ENCODE assay signal across 1 cellular context in genomic region chr6:52517502-52518278, GRCh38.
TF ChIP-seq lines count a peak whose summit lies in the region.

No MANE protein-coding gene starts in this region.

TF ChIP-seq in HEK293, 187 proteins besides CTCF, POLR2A, EP300 and RAD21 (continued from another document and continues in another):
- TF ChIP-seq, protein P1, sequence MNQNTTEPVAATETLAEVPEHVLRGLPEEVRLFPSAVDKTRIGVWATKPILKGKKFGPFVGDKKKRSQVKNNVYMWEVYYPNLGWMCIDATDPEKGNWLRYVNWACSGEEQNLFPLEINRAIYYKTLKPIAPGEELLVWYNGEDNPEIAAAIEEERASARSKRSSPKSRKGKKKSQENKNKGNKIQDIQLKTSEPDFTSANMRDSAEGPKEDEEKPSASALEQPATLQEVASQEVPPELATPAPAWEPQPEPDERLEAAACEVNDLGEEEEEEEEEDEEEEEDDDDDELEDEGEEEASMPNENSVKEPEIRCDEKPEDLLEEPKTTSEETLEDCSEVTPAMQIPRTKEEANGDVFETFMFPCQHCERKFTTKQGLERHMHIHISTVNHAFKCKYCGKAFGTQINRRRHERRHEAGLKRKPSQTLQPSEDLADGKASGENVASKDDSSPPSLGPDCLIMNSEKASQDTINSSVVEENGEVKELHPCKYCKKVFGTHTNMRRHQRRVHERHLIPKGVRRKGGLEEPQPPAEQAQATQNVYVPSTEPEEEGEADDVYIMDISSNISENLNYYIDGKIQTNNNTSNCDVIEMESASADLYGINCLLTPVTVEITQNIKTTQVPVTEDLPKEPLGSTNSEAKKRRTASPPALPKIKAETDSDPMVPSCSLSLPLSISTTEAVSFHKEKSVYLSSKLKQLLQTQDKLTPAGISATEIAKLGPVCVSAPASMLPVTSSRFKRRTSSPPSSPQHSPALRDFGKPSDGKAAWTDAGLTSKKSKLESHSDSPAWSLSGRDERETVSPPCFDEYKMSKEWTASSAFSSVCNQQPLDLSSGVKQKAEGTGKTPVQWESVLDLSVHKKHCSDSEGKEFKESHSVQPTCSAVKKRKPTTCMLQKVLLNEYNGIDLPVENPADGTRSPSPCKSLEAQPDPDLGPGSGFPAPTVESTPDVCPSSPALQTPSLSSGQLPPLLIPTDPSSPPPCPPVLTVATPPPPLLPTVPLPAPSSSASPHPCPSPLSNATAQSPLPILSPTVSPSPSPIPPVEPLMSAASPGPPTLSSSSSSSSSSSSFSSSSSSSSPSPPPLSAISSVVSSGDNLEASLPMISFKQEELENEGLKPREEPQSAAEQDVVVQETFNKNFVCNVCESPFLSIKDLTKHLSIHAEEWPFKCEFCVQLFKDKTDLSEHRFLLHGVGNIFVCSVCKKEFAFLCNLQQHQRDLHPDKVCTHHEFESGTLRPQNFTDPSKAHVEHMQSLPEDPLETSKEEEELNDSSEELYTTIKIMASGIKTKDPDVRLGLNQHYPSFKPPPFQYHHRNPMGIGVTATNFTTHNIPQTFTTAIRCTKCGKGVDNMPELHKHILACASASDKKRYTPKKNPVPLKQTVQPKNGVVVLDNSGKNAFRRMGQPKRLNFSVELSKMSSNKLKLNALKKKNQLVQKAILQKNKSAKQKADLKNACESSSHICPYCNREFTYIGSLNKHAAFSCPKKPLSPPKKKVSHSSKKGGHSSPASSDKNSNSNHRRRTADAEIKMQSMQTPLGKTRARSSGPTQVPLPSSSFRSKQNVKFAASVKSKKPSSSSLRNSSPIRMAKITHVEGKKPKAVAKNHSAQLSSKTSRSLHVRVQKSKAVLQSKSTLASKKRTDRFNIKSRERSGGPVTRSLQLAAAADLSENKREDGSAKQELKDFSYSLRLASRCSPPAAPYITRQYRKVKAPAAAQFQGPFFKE (tag by site-specific recombination; IDR thresholded peaks at IDR 0.05; ENCODE audit: borderline replicate concordance): no peak
- no peak for TF ChIP-seq HOXD13 (CRISPR knock-in tag; IDR thresholded peaks at IDR 0.05; ENCODE audit: borderline replicate concordance)
- no peak for TF ChIP-seq ZNF23 (tag by site-specific recombination; IDR thresholded peaks at IDR 0.05; ENCODE audit: borderline replicate concordance)
- TF ChIP-seq, protein P2, sequence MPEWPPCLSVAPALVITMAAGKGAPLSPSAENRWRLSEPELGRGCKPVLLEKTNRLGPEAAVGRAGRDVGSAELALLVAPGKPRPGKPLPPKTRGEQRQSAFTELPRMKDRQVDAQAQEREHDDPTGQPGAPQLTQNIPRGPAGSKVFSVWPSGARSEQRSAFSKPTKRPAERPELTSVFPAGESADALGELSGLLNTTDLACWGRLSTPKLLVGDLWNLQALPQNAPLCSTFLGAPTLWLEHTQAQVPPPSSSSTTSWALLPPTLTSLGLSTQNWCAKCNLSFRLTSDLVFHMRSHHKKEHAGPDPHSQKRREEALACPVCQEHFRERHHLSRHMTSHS (tag by site-specific recombination; IDR thresholded peaks at IDR 0.05): no peak
- 0 out of 2 replicates have a peak, but pooled peaks have one; percentile 65 for TF ChIP-seq BCL11A (tag by site-specific recombination; IDR thresholded peaks at IDR 0.05; ENCODE audit: low read depth)
- TF ChIP-seq ZNF146 (tag by site-specific recombination; IDR thresholded peaks at IDR 0.05): no peak
- TF ChIP-seq ZNF324 (tag by site-specific recombination; IDR thresholded peaks at IDR 0.05): peak; percentile 85; the same call in 1 of the 2 replicates
- TF ChIP-seq, protein P3, sequence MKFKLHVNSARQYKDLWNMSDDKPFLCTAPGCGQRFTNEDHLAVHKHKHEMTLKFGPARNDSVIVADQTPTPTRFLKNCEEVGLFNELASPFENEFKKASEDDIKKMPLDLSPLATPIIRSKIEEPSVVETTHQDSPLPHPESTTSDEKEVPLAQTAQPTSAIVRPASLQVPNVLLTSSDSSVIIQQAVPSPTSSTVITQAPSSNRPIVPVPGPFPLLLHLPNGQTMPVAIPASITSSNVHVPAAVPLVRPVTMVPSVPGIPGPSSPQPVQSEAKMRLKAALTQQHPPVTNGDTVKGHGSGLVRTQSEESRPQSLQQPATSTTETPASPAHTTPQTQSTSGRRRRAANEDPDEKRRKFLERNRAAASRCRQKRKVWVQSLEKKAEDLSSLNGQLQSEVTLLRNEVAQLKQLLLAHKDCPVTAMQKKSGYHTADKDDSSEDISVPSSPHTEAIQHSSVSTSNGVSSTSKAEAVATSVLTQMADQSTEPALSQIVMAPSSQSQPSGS (tag by site-specific recombination; IDR thresholded peaks at IDR 0.05; ENCODE audit: low read depth): no peak
- no peak for TF ChIP-seq ZBTB48 (tag by site-specific recombination; IDR thresholded peaks at IDR 0.05)
- peak; percentile 78 for TF ChIP-seq SP7 (tag by site-specific recombination; IDR thresholded peaks at IDR 0.05)
- TF ChIP-seq ZFP3 (tag by site-specific recombination; IDR thresholded peaks at IDR 0.05; ENCODE audit: low read depth): no peak
- TF ChIP-seq ZNF768 (tag by site-specific recombination; IDR thresholded peaks at IDR 0.05): no peak
- peak; percentile 29; the same call in 1 of the 2 replicates for TF ChIP-seq KLF9 (tag by site-specific recombination; IDR thresholded peaks at IDR 0.05; ENCODE audit: low read depth)
- TF ChIP-seq ZNF747 (tag by site-specific recombination; IDR thresholded peaks at IDR 0.05): no peak
- no peak for TF ChIP-seq ZNF626 (tag by site-specific recombination; IDR thresholded peaks at IDR 0.05)
- peak; percentile 30; the same call in 1 of the 2 replicates for TF ChIP-seq KLF1 (tag by site-specific recombination; IDR thresholded peaks at IDR 0.05)
- TF ChIP-seq ZNF585B (tag by site-specific recombination; IDR thresholded peaks at IDR 0.05): no peak
- TF ChIP-seq ZNF132 (tag by site-specific recombination; IDR thresholded peaks at IDR 0.05; ENCODE audit: borderline replicate concordance): no peak
- no peak for TF ChIP-seq PRDM4 (tag by site-specific recombination; IDR thresholded peaks at IDR 0.05)
- no peak for TF ChIP-seq ZNF354C (tag by site-specific recombination; IDR thresholded peaks at IDR 0.05; ENCODE audit: borderline replicate concordance, low read depth)
- peak; percentile 77; the same call in 1 of the 2 replicates for TF ChIP-seq ZNF660 (tag by site-specific recombination; IDR thresholded peaks at IDR 0.05)
- TF ChIP-seq EGR2 (tag by site-specific recombination; IDR thresholded peaks at IDR 0.05; ENCODE audit: low read depth): peak; percentile 66
- peak; percentile 30; the same call in 1 of the 2 replicates for TF ChIP-seq ZBTB20 (tag by site-specific recombination; IDR thresholded peaks at IDR 0.05)
- no peak for TF ChIP-seq ZNF521 (tag by site-specific recombination; IDR thresholded peaks at IDR 0.05)
- peak; percentile 95 for TF ChIP-seq ZIC2 (tag by site-specific recombination; IDR thresholded peaks at IDR 0.05)
- TF ChIP-seq ZNF830 (tag by site-specific recombination; IDR thresholded peaks at IDR 0.05; ENCODE audit: low read depth): no peak
- no peak for TF ChIP-seq ZNF670 (tag by site-specific recombination; IDR thresholded peaks at IDR 0.05; ENCODE audit: low read depth)
- TF ChIP-seq ZNF404 (tag by site-specific recombination; IDR thresholded peaks at IDR 0.05): no peak
- no peak for TF ChIP-seq OVOL3 (tag by site-specific recombination; IDR thresholded peaks at IDR 0.05)
- TF ChIP-seq ZNF701 (tag by site-specific recombination; IDR thresholded peaks at IDR 0.05): no peak
- TF ChIP-seq, protein P4, sequence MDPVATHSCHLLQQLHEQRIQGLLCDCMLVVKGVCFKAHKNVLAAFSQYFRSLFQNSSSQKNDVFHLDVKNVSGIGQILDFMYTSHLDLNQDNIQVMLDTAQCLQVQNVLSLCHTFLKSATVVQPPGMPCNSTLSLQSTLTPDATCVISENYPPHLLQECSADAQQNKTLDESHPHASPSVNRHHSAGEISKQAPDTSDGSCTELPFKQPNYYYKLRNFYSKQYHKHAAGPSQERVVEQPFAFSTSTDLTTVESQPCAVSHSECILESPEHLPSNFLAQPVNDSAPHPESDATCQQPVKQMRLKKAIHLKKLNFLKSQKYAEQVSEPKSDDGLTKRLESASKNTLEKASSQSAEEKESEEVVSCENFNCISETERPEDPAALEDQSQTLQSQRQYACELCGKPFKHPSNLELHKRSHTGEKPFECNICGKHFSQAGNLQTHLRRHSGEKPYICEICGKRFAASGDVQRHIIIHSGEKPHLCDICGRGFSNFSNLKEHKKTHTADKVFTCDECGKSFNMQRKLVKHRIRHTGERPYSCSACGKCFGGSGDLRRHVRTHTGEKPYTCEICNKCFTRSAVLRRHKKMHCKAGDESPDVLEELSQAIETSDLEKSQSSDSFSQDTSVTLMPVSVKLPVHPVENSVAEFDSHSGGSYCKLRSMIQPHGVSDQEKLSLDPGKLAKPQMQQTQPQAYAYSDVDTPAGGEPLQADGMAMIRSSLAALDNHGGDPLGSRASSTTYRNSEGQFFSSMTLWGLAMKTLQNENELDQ (tag by site-specific recombination; IDR thresholded peaks at IDR 0.05; ENCODE audit: low read depth): no peak
- peak; percentile 75 for TF ChIP-seq ZFHX2 (tag by site-specific recombination; conservative IDR thresholded peaks at IDR 0.05)
- no peak for TF ChIP-seq ZNF221 (tag by site-specific recombination; IDR thresholded peaks at IDR 0.05; ENCODE audit: borderline replicate concordance)
- TF ChIP-seq FEZF1 (tag by site-specific recombination; IDR thresholded peaks at IDR 0.05): peak; percentile 94
- TF ChIP-seq ZNF169 (tag by site-specific recombination; IDR thresholded peaks at IDR 0.05): no peak
- TF ChIP-seq ZNF600 (tag by site-specific recombination; IDR thresholded peaks at IDR 0.05): peak; percentile 69; the same call in 1 of the 2 replicates
- TF ChIP-seq TSHZ1 (tag by site-specific recombination; IDR thresholded peaks at IDR 0.05; ENCODE audit: borderline replicate concordance): peak; percentile 42; the same call in 1 of the 2 replicates
- 0 out of 2 replicates have a peak, but pooled peaks have one; percentile 28 for TF ChIP-seq ZNF391 (tag by site-specific recombination; IDR thresholded peaks at IDR 0.05; ENCODE audit: borderline replicate concordance, low read depth)
- peak; percentile 89 for TF ChIP-seq IKZF3 (tag by site-specific recombination; IDR thresholded peaks at IDR 0.05)
- TF ChIP-seq ZSCAN18 (tag by site-specific recombination; IDR thresholded peaks at IDR 0.05): no peak
- TF ChIP-seq GLIS1 (tag by site-specific recombination; IDR thresholded peaks at IDR 0.05): peak; percentile 95
- TF ChIP-seq ZNF214 (tag by site-specific recombination; IDR thresholded peaks at IDR 0.05; ENCODE audit: borderline replicate concordance): no peak
- TF ChIP-seq ZNF624 (tag by site-specific recombination; IDR thresholded peaks at IDR 0.05): no peak
- peak; percentile 91 for TF ChIP-seq ZNF24 (tag by site-specific recombination; IDR thresholded peaks at IDR 0.05)
- TF ChIP-seq OSR2 (tag by site-specific recombination; IDR thresholded peaks at IDR 0.05): peak; percentile 63; the same call in 1 of the 2 replicates
